Comparison of ENCODE assay signal across 2 cellular contexts in the genomic region with DNA sequence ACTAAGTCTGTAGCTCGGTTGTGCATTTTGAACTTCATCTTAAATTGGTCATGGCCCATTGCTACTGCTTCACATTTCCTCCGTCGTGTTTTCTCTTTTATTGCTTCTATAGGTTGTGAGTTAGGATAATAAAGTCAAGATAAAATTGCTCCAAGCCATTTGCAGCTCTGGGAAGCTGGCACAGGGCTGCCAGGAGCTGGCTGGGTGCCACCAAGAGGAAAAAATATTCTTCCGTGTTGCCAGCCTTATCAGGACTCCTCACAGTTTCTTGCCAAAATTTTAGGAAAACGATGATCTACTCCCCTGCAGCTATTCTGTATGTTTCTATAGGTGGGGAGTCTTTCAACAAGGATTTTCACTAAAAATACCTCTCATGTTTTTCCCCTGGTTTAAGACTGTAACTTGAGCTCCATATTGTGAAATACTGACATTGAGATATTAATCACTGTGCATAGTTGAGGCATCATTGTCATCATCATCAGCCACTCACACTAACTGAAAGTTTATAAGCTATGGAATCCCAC.
TF ChIP-seq lines count a peak whose summit lies in the region.

No MANE protein-coding gene starts in this region.

TF ChIP-seq in HepG2, 621 proteins besides CTCF, POLR2A, EP300 and RAD21 (continued from another document):
- TF ChIP-seq, protein P1, sequence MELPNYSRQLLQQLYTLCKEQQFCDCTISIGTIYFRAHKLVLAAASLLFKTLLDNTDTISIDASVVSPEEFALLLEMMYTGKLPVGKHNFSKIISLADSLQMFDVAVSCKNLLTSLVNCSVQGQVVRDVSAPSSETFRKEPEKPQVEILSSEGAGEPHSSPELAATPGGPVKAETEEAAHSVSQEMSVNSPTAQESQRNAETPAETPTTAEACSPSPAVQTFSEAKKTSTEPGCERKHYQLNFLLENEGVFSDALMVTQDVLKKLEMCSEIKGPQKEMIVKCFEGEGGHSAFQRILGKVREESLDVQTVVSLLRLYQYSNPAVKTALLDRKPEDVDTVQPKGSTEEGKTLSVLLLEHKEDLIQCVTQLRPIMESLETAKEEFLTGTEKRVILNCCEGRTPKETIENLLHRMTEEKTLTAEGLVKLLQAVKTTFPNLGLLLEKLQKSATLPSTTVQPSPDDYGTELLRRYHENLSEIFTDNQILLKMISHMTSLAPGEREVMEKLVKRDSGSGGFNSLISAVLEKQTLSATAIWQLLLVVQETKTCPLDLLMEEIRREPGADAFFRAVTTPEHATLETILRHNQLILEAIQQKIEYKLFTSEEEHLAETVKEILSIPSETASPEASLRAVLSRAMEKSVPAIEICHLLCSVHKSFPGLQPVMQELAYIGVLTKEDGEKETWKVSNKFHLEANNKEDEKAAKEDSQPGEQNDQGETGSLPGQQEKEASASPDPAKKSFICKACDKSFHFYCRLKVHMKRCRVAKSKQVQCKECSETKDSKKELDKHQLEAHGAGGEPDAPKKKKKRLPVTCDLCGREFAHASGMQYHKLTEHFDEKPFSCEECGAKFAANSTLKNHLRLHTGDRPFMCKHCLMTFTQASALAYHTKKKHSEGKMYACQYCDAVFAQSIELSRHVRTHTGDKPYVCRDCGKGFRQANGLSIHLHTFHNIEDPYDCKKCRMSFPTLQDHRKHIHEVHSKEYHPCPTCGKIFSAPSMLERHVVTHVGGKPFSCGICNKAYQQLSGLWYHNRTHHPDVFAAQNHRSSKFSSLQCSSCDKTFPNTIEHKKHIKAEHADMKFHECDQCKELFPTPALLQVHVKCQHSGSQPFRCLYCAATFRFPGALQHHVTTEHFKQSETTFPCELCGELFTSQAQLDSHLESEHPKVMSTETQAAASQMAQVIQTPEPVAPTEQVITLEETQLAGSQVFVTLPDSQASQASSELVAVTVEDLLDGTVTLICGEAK (IDR thresholded peaks at IDR 0.05), result no peak
- TF ChIP-seq, protein P1 (CRISPR knock-in tag; IDR thresholded peaks at IDR 0.05), result no peak
- peak; percentile 71 for TF ChIP-seq CEBPB (IDR thresholded peaks at IDR 0.05; ENCODE audit: borderline replicate concordance, low read depth, low read length)

TF ChIP-seq in SK-N-SH treated with all-trans-retinoic acid at 6 μM for 48 hours, 23 proteins besides CTCF, POLR2A, EP300 and RAD21 (continued from another document):
- TF ChIP-seq, protein P2, sequence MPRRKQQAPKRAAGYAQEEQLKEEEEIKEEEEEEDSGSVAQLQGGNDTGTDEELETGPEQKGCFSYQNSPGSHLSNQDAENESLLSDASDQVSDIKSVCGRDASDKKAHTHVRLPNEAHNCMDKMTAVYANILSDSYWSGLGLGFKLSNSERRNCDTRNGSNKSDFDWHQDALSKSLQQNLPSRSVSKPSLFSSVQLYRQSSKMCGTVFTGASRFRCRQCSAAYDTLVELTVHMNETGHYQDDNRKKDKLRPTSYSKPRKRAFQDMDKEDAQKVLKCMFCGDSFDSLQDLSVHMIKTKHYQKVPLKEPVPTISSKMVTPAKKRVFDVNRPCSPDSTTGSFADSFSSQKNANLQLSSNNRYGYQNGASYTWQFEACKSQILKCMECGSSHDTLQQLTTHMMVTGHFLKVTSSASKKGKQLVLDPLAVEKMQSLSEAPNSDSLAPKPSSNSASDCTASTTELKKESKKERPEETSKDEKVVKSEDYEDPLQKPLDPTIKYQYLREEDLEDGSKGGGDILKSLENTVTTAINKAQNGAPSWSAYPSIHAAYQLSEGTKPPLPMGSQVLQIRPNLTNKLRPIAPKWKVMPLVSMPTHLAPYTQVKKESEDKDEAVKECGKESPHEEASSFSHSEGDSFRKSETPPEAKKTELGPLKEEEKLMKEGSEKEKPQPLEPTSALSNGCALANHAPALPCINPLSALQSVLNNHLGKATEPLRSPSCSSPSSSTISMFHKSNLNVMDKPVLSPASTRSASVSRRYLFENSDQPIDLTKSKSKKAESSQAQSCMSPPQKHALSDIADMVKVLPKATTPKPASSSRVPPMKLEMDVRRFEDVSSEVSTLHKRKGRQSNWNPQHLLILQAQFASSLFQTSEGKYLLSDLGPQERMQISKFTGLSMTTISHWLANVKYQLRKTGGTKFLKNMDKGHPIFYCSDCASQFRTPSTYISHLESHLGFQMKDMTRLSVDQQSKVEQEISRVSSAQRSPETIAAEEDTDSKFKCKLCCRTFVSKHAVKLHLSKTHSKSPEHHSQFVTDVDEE (CRISPR knock-in tag; IDR thresholded peaks at IDR 0.05), result no peak
- TF ChIP-seq ZC3H10 (CRISPR knock-in tag; IDR thresholded peaks at IDR 0.05) (no peak), ZFP3 (CRISPR knock-in tag; IDR thresholded peaks at IDR 0.05) (no peak), RARB (CRISPR knock-in tag; IDR thresholded peaks at IDR 0.05) (no peak), ZNF70 (CRISPR knock-in tag; IDR thresholded peaks at IDR 0.05) (no peak), ZNF565 (CRISPR knock-in tag; conservative IDR thresholded peaks at IDR 0.05; ENCODE audit: low read depth) (no peak), TOX (CRISPR knock-in tag; IDR thresholded peaks at IDR 0.05; ENCODE audit: borderline replicate concordance) (no peak), ESRRG (CRISPR knock-in tag; IDR thresholded peaks at IDR 0.05) (no peak), ISL1 (CRISPR knock-in tag; IDR thresholded peaks at IDR 0.05) (no peak), CSDC2 (CRISPR knock-in tag; IDR thresholded peaks at IDR 0.05) (no peak)
- TF ChIP-seq, protein P3, sequence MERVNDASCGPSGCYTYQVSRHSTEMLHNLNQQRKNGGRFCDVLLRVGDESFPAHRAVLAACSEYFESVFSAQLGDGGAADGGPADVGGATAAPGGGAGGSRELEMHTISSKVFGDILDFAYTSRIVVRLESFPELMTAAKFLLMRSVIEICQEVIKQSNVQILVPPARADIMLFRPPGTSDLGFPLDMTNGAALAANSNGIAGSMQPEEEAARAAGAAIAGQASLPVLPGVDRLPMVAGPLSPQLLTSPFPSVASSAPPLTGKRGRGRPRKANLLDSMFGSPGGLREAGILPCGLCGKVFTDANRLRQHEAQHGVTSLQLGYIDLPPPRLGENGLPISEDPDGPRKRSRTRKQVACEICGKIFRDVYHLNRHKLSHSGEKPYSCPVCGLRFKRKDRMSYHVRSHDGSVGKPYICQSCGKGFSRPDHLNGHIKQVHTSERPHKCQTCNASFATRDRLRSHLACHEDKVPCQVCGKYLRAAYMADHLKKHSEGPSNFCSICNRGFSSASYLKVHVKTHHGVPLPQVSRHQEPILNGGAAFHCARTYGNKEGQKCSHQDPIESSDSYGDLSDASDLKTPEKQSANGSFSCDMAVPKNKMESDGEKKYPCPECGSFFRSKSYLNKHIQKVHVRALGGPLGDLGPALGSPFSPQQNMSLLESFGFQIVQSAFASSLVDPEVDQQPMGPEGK (CRISPR knock-in tag; IDR thresholded peaks at IDR 0.05; ENCODE audit: borderline replicate concordance), result no peak
- TF ChIP-seq, protein P4, sequence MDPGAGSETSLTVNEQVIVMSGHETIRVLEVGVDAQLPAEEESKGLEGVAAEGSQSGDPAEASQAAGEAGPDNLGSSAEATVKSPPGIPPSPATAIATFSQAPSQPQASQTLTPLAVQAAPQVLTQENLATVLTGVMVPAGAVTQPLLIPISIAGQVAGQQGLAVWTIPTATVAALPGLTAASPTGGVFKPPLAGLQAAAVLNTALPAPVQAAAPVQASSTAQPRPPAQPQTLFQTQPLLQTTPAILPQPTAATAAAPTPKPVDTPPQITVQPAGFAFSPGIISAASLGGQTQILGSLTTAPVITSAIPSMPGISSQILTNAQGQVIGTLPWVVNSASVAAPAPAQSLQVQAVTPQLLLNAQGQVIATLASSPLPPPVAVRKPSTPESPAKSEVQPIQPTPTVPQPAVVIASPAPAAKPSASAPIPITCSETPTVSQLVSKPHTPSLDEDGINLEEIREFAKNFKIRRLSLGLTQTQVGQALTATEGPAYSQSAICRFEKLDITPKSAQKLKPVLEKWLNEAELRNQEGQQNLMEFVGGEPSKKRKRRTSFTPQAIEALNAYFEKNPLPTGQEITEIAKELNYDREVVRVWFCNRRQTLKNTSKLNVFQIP (CRISPR knock-in tag; IDR thresholded peaks at IDR 0.05; ENCODE audit: borderline replicate concordance, low read depth), result no peak
